ENCODE assay signal across 21 cellular contexts in the genomic region with DNA sequence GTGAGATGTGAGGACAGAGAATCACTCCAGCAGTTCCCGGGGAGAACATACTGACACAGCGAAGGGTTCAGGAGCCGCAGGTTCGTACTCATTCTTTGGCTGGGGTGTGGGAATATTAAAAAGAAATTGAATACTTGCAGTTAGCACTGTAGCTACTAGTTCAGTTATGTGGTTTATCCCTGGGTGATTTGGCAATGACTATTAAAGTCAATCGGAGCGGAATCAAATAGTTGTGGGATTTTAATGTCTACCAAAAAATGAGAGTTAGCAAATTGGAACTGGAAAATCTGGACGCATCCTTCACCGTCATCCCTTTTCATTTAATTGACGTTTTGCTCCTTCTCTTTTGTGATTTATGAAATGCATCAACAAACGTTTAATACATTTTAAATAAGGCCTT. TPM values are rescaled to one million over a fixed set of nuclear protein-coding genes. Genes with fewer than 3 reads are reported as not detected.
DNase-seq lines count a peak whose midpoint lies in the region; ATAC-seq and TF ChIP-seq lines count a peak whose summit lies in the region.
"Had no signal": no experiment of that assay in that cellular context is flagged by ENCODE, and none has a peak within 500 bp of the region (broad histone marks: within the 10 kb centered on the region; RNA-seq: fewer than 3 reads in every experiment).

No MANE protein-coding gene starts in this region.

- peaks cover 14% of the 10 kb centered on the region for H3K27me3 Mint-ChIP-seq in brain
- H3K27me3 Mint-ChIP-seq in neural crest cell (ENCODE audit: low read depth) = no peaks in the 10 kb centered on the region

- H3K36me3 Mint-ChIP-seq in brain = peaks cover 29% of the 10 kb centered on the region
- H3K36me3 Mint-ChIP-seq in neural crest cell (ENCODE audit: low read depth) = peaks cover 1% of the 10 kb centered on the region
- H3K36me3 Mint-ChIP-seq: CD14-positive monocyte; CD8-positive, alpha-beta memory T cell had no signal

- H3K27ac Mint-ChIP-seq in brain = peak overlapping the region in 3 of 5 experiments; percentile 0 to 53 (median 1)
- peak overlapping the region; percentile 77 for H3K27ac Mint-ChIP-seq in neural crest cell (ENCODE audit: unreplicated experiment)
- H3K27ac Mint-ChIP-seq: CD14-positive monocyte; CD8-positive, alpha-beta memory T cell had no signal

- H3K4me3 Mint-ChIP-seq in brain (no peak overlapping the region), neural crest cell (no peak overlapping the region)
- H3K4me3 Mint-ChIP-seq: CD14-positive monocyte; CD8-positive, alpha-beta memory T cell had no signal

- peaks cover 36% of the 10 kb centered on the region for H3K4me1 Mint-ChIP-seq in brain
- H3K4me1 Mint-ChIP-seq in neural crest cell = peaks cover 44% of the 10 kb centered on the region
- H3K4me1 Mint-ChIP-seq: CD14-positive monocyte; CD8-positive, alpha-beta memory T cell had no signal

- H3K36me3 ChIP-seq in upper lobe of right lung = no peaks in the 10 kb centered on the region
- H3K36me3 ChIP-seq: BE2C had no signal

- H3K4me1 ChIP-seq in upper lobe of right lung = peaks cover 4% of the 10 kb centered on the region
- H3K4me1 ChIP-seq: BE2C, Peyer's patch had no signal

- TF ChIP-seq CTCF in VCaP (conservative IDR thresholded peaks at IDR 0.05) (no peak), brain (conservative IDR thresholded peaks at IDR 0.05) (no peak), neural crest cell (conservative IDR thresholded peaks at IDR 0.05) (no peak), upper lobe of right lung (IDR thresholded peaks at IDR 0.05) (no peak)

- no peak for ATAC-seq in upper lobe of right lung

- H3K4me3 ChIP-seq in upper lobe of right lung = no peak overlapping the region
- H3K4me3 ChIP-seq: Peyer's patch, SK-N-MC had no signal

- H3K9me3 Mint-ChIP-seq in brain = peaks cover 0 to 3% (median 0%) of the 10 kb centered on the region in 5 experiments
- H3K9me3 Mint-ChIP-seq in neural crest cell = no peaks in the 10 kb centered on the region

- intact Hi-C loops in upper lobe of right lung (cut with DNase I) = no loop called here

- DNase-seq in neural crest cell (ENCODE audit: low read depth, low spot score) (no peak), upper lobe of right lung (peak; percentile 3), NCI-H748 treated with DMSO at 0.1 percent for 48 hours (lab: John Stamatoyannopoulos, UW) (no peak), substantia nigra (lab: John Stamatoyannopoulos, UW) (no peak), NCI-H2029 treated with DMSO at 0.1 percent for 48 hours (lab: John Stamatoyannopoulos, UW) (no peak)
- DNase-seq: BE2C; CD8-positive, alpha-beta memory T cell; DMS79 treated with DMSO at 0.1 percent for 48 hours; GF-D8; Karpas-422; NCI-H1436; NCI-H1930; NCI-H446 treated with DMSO at 0.1 percent for 48 hours; Peyer's patch; SIG-M5 had no signal

- H3K27me3 ChIP-seq in upper lobe of right lung = no peaks in the 10 kb centered on the region
- H3K27me3 ChIP-seq: BE2C, Peyer's patch had no signal

- H3K9me3 ChIP-seq in upper lobe of right lung = no peaks in the 10 kb centered on the region
- H3K9me3 ChIP-seq: BE2C, Peyer's patch had no signal

- H3K27ac ChIP-seq in VCaP = peak overlapping the region; percentile 49
- no peak overlapping the region for H3K27ac ChIP-seq in upper lobe of right lung
- H3K27ac ChIP-seq in substantia nigra (ENCODE audit: low read depth, low read length, poor library complexity, severe bottlenecking) = no peak overlapping the region
- H3K27ac ChIP-seq: HL-60, Peyer's patch, SK-N-MC had no signal

RNA-seq across cellular contexts. Expression of gene GBX2, which starts 50.8 kb away (rescaled TPM):
- not detected for polyA plus RNA-seq in brain (ENCODE audit: insufficient read depth, low read depth, low replicate concordance)
- total RNA-seq in neural crest cell = 21.3 and 21.9 TPM in 2 replicates
- not detected for total RNA-seq in upper lobe of right lung
- total RNA-seq: CD8-positive, alpha-beta memory T cell; OCI-LY7; Peyer's patch had no signal
- polyA plus RNA-seq: CD14-positive monocyte; CD8-positive, alpha-beta memory T cell had no signal

Comparison
In these comparisons a context has a peak if more than half of its experiments do, and no peak if none do; other contexts are left out.
1. RNA of gene GBX2, which starts 50.8 kb away (total RNA-seq): 21.3 to 21.9 TPM in neural crest cell; not detected in upper lobe of right lung (single experiment); every median in the first group is over 10 times any median in the second.